Comparison of ENCODE assay signal across 1 cellular context in genomic region chr7:20307901-20308300, GRCh38.
TF ChIP-seq lines count a peak whose summit lies in the region.

No MANE protein-coding gene starts in this region.

TF ChIP-seq in K562, 482 proteins besides CTCF, POLR2A, EP300 and RAD21 (continued from another document):
- TF ChIP-seq SFPQ (IDR thresholded peaks at IDR 0.05; ENCODE audit: low read depth, low read length) (no peak), EHMT2 (IDR thresholded peaks at IDR 0.05) (0 out of 2 replicates have a peak, but pooled peaks have one; percentile 30), SAFB (IDR thresholded peaks at IDR 0.05; ENCODE audit: borderline replicate concordance, low read depth, low read length) (no peak), CSDE1 (IDR thresholded peaks at IDR 0.05) (peak in 1 of 2 experiments; percentile 51; a peak in 1 of 4 replicates), ELK1 (CRISPR knock-in tag; IDR thresholded peaks at IDR 0.05) (no peak)
TF ChIP-seq in K562: peak in this region for 2.
